11 cellular contexts compared by ENCODE assay signal in genomic region chr2:158738363-158738762, GRCh38. TPM values are rescaled to one million over a fixed set of nuclear protein-coding genes. Genes with fewer than 3 reads are reported as not detected.
"Had no signal": no experiment of that assay in that cellular context is flagged by ENCODE, and none has a peak within 500 bp of the region (broad histone marks: within the 10 kb centered on the region; RNA-seq: fewer than 3 reads in every experiment).

No MANE protein-coding gene starts in this region.

- H2AFZ ChIP-seq: GM23248 had no signal

- H3K9me3 ChIP-seq: HAP-1 had no signal

- H3K36me3 Mint-ChIP-seq: IgD-negative memory B cell had no signal

- H3K4me1 Mint-ChIP-seq: IgD-negative memory B cell had no signal

- H3K36me3 ChIP-seq: HAP-1 had no signal

- ATAC-seq: HCT116 had no signal

- H3K27ac ChIP-seq: GM23248 had no signal

- H3K4me3 Mint-ChIP-seq: HFFc6, IgD-negative memory B cell had no signal

- H3K4me3 ChIP-seq: GM23248, HAP-1 had no signal

- H3K9me3 Mint-ChIP-seq: HFFc6, IgD-negative memory B cell had no signal

- DNase-seq: GM23248, GOT3, H7, HFFc6, KG1 had no signal

- H3K27ac Mint-ChIP-seq: HFFc6, IgD-negative memory B cell had no signal

- FAIRE-seq: HTR-8/SVneo had no signal

- H3K9ac ChIP-seq: GM23248 had no signal

RNA-seq across cellular contexts. Expression of gene DAPL1, which starts 56.8 kb away (rescaled TPM):
- total RNA-seq: GM23248, H4, H7, HFFc6, HT-29 had no signal
- polyA plus RNA-seq: GM23248, IgD-negative memory B cell had no signal
